In genomic region chr9:95875305-95876137, GRCh38 we compare ENCODE assay signal across 8 cellular contexts. TPM values are rescaled to one million over a fixed set of nuclear protein-coding genes. Genes with fewer than 3 reads are reported as not detected.
DNase-seq lines count a peak whose midpoint lies in the region; ATAC-seq, FAIRE-seq and TF ChIP-seq lines count a peak whose summit lies in the region.

TSS of gene ERCC6L2 (plus strand) at chr9:95875691. CDS start at chr9:95876039, 348 bp downstream.

- DNase-seq in GM12891 (ENCODE audit: insufficient read length, low spot score) (peak; percentile 70), NCI-H1092 treated with DMSO at 0.1 percent for 48 hours (lab: John Stamatoyannopoulos, UW) (peak; percentile 98), germinal center (ENCODE audit: low spot score) (peak; percentile 93), ovary (peak; percentile 94 to 98 (median 96)), thyroid gland (peak; percentile 95)
- DNase-seq in activated naive CD4-positive, alpha-beta T cell treated with anti-CD3 and anti-CD28 coated beads, Interleukin-2, amount 10 ng/mL, durations not matched to agents 7 days and 5 days = peak; percentile 96

- H3K4me3 ChIP-seq in ovary (no peak within 1 kb of the TSS), thyroid gland (replicated peaks in 1 of 3) (peak within 1 kb of the TSS in 2 of 3 donors; percentile 66 to 79)

- H3K4me1 ChIP-seq in ovary (ENCODE audit: insufficient read depth) (peaks cover 9% of the 10 kb centered on the region), thyroid gland (peaks cover 11 to 19% of the 10 kb centered on the region in 2 donors)

- H3K4me3 Mint-ChIP-seq in activated naive CD4-positive, alpha-beta T cell treated with anti-CD3 and anti-CD28 coated beads, Interleukin-2, amount 10 ng/mL, durations not matched to agents 7 days and 5 days = no peak within 1 kb of the TSS

- 0 to 1% (median 1%) methylated on average over 68 to 74 of the region's 74 CpGs for WGBS in ovary, 3 donors
- 1% methylated on average over 30 to 43 of the region's 74 CpGs for WGBS in thyroid gland, 2 donors

- TF ChIP-seq CTCF in ovary (IDR thresholded peaks at IDR 0.05) (peak in 2 of 3 donors; percentile 26 to 45), thyroid gland (IDR thresholded peaks at IDR 0.05) (peak in 1 of 6 experiments; percentile 11)

- peaks cover 31% of the 10 kb centered on the region for H3K4me1 Mint-ChIP-seq in activated naive CD4-positive, alpha-beta T cell treated with anti-CD3 and anti-CD28 coated beads, Interleukin-2, amount 10 ng/mL, durations not matched to agents 7 days and 5 days

- intact Hi-C loops in ovary (cut with DNase I) = loop anchor here in 2 of 4 donors (10.0 kb wide), 3 partner anchors 101 to 371 kb away; no protein-coding TSS in a partner anchor
- intact Hi-C loops in thyroid gland (cut with DNase I) = loop anchor here (5.0 kb wide), 1 partner anchor 363 kb away; no protein-coding TSS in a partner anchor

- H3K27ac ChIP-seq in ovary (peak within 1 kb of the TSS; percentile 92 to 96), thyroid gland (peak within 1 kb of the TSS; percentile 99 to 100 (median 100))

- CTCF ChIA-PET in activated naive CD4-positive, alpha-beta T cell treated with anti-CD3 and anti-CD28 coated beads, Interleukin-2, amount 10 ng/mL, durations not matched to agents 7 days and 5 days (lab: Charles Lee) = interaction anchor here (1.1 kb wide), 1 partner anchor 148 kb away, joined by 3 read pairs; no protein-coding TSS in a partner anchor

- H3K9me3 ChIP-seq in ovary = no peaks in the 10 kb centered on the region
- no peaks in the 10 kb centered on the region for H3K9me3 ChIP-seq in thyroid gland

- H3K36me3 ChIP-seq in ovary = no peaks in the 10 kb centered on the region
- H3K36me3 ChIP-seq in thyroid gland = no peaks in the 10 kb centered on the region

- TF ChIP-seq EP300 in ovary (IDR thresholded peaks at IDR 0.05) = no peak

- ATAC-seq in HG02678 (IDR thresholded peaks at IDR 0.05; ENCODE audit: unreplicated experiment) (peak; percentile 87), SK-N-SH treated with all-trans-retinoic acid at 6 μM for 48 hours (peak; percentile 95)

- peak; percentile 95 for FAIRE-seq in GM12891 (lab: Jason Lieb, UNC)

- peaks cover 53% of the 10 kb centered on the region for H3K36me3 Mint-ChIP-seq in activated naive CD4-positive, alpha-beta T cell treated with anti-CD3 and anti-CD28 coated beads, Interleukin-2, amount 10 ng/mL, durations not matched to agents 7 days and 5 days

- TF ChIP-seq POLR2A in GM12891 (IDR thresholded peaks at IDR 0.05; ENCODE audit: low read depth, low read length) (peak; percentile 80), ovary (IDR thresholded peaks at IDR 0.05) (peak; percentile 61), thyroid gland (IDR thresholded peaks at IDR 0.05) (peak in 1 of 2 donors; percentile 87)

- H3K27me3 ChIP-seq in ovary (no peaks in the 10 kb centered on the region), thyroid gland (no peaks in the 10 kb centered on the region)

- no peaks in the 10 kb centered on the region for H3K27me3 Mint-ChIP-seq in activated naive CD4-positive, alpha-beta T cell treated with anti-CD3 and anti-CD28 coated beads, Interleukin-2, amount 10 ng/mL, durations not matched to agents 7 days and 5 days

- no peak within 1 kb of the TSS for H3K27ac Mint-ChIP-seq in activated naive CD4-positive, alpha-beta T cell treated with anti-CD3 and anti-CD28 coated beads, Interleukin-2, amount 10 ng/mL, durations not matched to agents 7 days and 5 days

- peaks cover 6% of the 10 kb centered on the region for H3K9me3 Mint-ChIP-seq in activated naive CD4-positive, alpha-beta T cell treated with anti-CD3 and anti-CD28 coated beads, Interleukin-2, amount 10 ng/mL, durations not matched to agents 7 days and 5 days

TF ChIP-seq in GM12891, 5 proteins besides CTCF, POLR2A, EP300 and RAD21:
- peak; percentile 98 for TF ChIP-seq TAF1 (IDR thresholded peaks at IDR 0.05; ENCODE audit: low read depth, low read length)
- TF ChIP-seq PAX5 (IDR thresholded peaks at IDR 0.05; ENCODE audit: insufficient read depth, low read length, severe bottlenecking) = no peak
- TF ChIP-seq SPI1 (IDR thresholded peaks at IDR 0.05; ENCODE audit: low read depth, low read length) = 0 out of 2 replicates have a peak, but pooled peaks have one; percentile 12
- TF ChIP-seq POLR2AphosphoS5 (IDR thresholded peaks at IDR 0.05; ENCODE audit: low read depth, low read length) = peak; percentile 90
- peak; percentile 44; the same call in 1 of the 2 replicates for TF ChIP-seq POU2F2 (IDR thresholded peaks at IDR 0.05; ENCODE audit: low read depth, low read length)

TF ChIP-seq in SK-N-SH treated with all-trans-retinoic acid at 6 μM for 48 hours, 23 proteins besides CTCF, POLR2A, EP300 and RAD21:
- TF ChIP-seq TSHZ2 (CRISPR knock-in tag; IDR thresholded peaks at IDR 0.05) (peak; percentile 56; the same call in 1 of the 2 replicates), ZNF8 (CRISPR knock-in tag; IDR thresholded peaks at IDR 0.05) (0 out of 2 replicates have a peak, but pooled peaks have one; percentile 12), CSRNP3 (CRISPR knock-in tag; IDR thresholded peaks at IDR 0.05) (0 out of 2 replicates have a peak, but pooled peaks have one; percentile 35), ESRRG (CRISPR knock-in tag; IDR thresholded peaks at IDR 0.05) (0 out of 2 replicates have a peak, but pooled peaks have one; percentile 25), POU6F1 (CRISPR knock-in tag; IDR thresholded peaks at IDR 0.05; ENCODE audit: borderline replicate concordance, low read depth) (0 out of 2 replicates have a peak, but pooled peaks have one; percentile 45), ISL1 (CRISPR knock-in tag; IDR thresholded peaks at IDR 0.05) (no peak), ZC3H10 (CRISPR knock-in tag; IDR thresholded peaks at IDR 0.05) (no peak)

RNA-seq across cellular contexts. Expression of gene ERCC6L2, which starts in this region (rescaled TPM):
- polyA plus RNA-seq in GM12891 (2012; ENCODE audit: low read depth, missing spikeins) = 8.2 TPM
- total RNA-seq in ovary = 10 to 100 TPM; 55.5 to 78.3 (median 60.5) TPM
- polyA plus RNA-seq in ovary = 10 to 100 TPM; 16.7 to 16.9 TPM
- total RNA-seq in thyroid gland = 100 to 1,000 TPM in 1 of 4 donors, 10 to 100 TPM in 3; 90.6 to 130 (median 95.3) TPM
